ENCODE assay signal across 25 cellular contexts in the genomic region with DNA sequence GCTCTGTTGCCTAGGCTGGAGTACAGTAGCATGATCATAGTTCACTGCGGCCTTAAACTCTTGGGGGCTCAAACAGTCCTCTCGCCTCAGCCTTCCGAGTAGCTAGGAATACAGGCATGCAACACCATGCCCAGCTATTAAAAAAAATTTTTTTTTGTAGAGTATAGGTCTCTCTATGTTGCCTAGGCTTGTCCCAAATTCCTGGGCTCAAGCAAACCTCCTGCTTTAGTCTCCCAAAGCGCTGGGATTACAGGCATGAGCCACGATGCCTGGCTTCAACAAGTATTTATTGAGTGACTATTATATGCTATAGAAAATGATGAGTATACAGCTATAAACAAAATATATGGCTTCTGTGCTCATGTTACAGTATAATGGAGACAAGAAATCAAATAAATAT.
DNase-seq lines count a peak whose midpoint lies in the region; ATAC-seq, FAIRE-seq and TF ChIP-seq lines count a peak whose summit lies in the region.
"Had no signal": no experiment of that assay in that cellular context is flagged by ENCODE, and none has a peak within 500 bp of the region (broad histone marks: within the 10 kb centered on the region; RNA-seq: fewer than 3 reads in every experiment).

No MANE protein-coding gene starts in this region.

- H3K4me2 ChIP-seq in keratinocyte (ENCODE audit: control insufficient read depth, extremely low read depth, insufficient read depth, low read depth, low read length) = peak overlapping the region; percentile 32
- H3K4me2 ChIP-seq: A549; BLaER1 treated with 17β-estradiol and CSF1 and Interleukin-3, amounts not matched to agents 10 nM and 100 nM had no signal

- H3K27ac ChIP-seq in RWPE2 (ENCODE audit: poor library complexity, severe bottlenecking) = peak overlapping the region; percentile 0
- peak overlapping the region; percentile 28 for H3K27ac ChIP-seq in epithelial cell of prostate
- peak overlapping the region; percentile 49 for H3K27ac ChIP-seq in keratinocyte (ENCODE audit: control insufficient read depth, insufficient read depth, low read length)
- H3K27ac ChIP-seq: A549; BLaER1 treated with 17β-estradiol and CSF1 and Interleukin-3, amounts not matched to agents 10 nM and 100 nM had no signal

- H3K4me3 ChIP-seq in RWPE2 (ENCODE audit: severe bottlenecking) = no peak overlapping the region
- peak overlapping the region in 1 of 3 experiments; percentile 16 for H3K4me3 ChIP-seq in keratinocyte (ENCODE audit: control insufficient read depth in 2 of 3, extremely low read depth in 1 of 3, insufficient read depth in 2 of 3, low read depth in 1 of 3, low read length in 3 of 3)
- H3K4me3 ChIP-seq: A549; BLaER1 treated with 17β-estradiol and CSF1 and Interleukin-3, amounts not matched to agents 10 nM and 100 nM; GM12878; HAP-1 had no signal

- peaks cover 11% of the 10 kb centered on the region for H3K4me1 ChIP-seq in RWPE2 (ENCODE audit: insufficient read depth, poor library complexity, severe bottlenecking)
- peaks cover 23% of the 10 kb centered on the region for H3K4me1 ChIP-seq in keratinocyte (ENCODE audit: control insufficient read depth, extremely low read depth, insufficient read depth, low read length)
- H3K4me1 ChIP-seq: A549, BE2C had no signal

- dilution Hi-C loops in keratinocyte (cut with MboI; ENCODE audit: extremely low pct_ligation_motif_present, low sequenced_read_pairs) = no loop called here

- no peak overlapping the region for H3K9ac ChIP-seq in keratinocyte (ENCODE audit: control insufficient read depth, extremely low read depth, insufficient read depth, low read length)
- H3K9ac ChIP-seq: BLaER1 treated with 17β-estradiol and CSF1 and Interleukin-3, amounts not matched to agents 10 nM and 100 nM had no signal

- DNase-seq in RWPE2 (ENCODE audit: low spot score) (no peak), epithelial cell of prostate (ENCODE audit: low read depth, low spot score) (no peak), keratinocyte (ENCODE audit: low read depth, low spot score) (no peak), pons (ENCODE audit: low spot score) (no peak), medulla oblongata (ENCODE audit: extremely low spot score) (no peak)
- DNase-seq: 8988T; ACHN; AML-193; BE2C; CD4-positive, alpha-beta T cell; CD8-positive, alpha-beta memory T cell; DMS 273 treated with DMSO at 0.1 percent for 48 hours; DMS79; EL; GDM1; GOT3; HFFc6 had no signal

- no peaks in the 10 kb centered on the region for H3K9me3 ChIP-seq in RWPE2 (ENCODE audit: severe bottlenecking)
- H3K9me3 ChIP-seq in keratinocyte (ENCODE audit: control insufficient read depth, low read depth, low read length) = no peaks in the 10 kb centered on the region
- H3K9me3 ChIP-seq: A549; BE2C; BLaER1 treated with 17β-estradiol and CSF1 and Interleukin-3, amounts not matched to agents 10 nM and 100 nM; HAP-1 had no signal

- peaks cover 62% of the 10 kb centered on the region for H3K36me3 ChIP-seq in RWPE2 (ENCODE audit: low read depth)
- no peaks in the 10 kb centered on the region for H3K36me3 ChIP-seq in keratinocyte (ENCODE audit: control insufficient read depth in 2 of 2, extremely low read depth in 1 of 2, insufficient read depth in 2 of 2, low read length in 2 of 2)

- H3K79me2 ChIP-seq in keratinocyte (ENCODE audit: control insufficient read depth, insufficient read depth, low read length) = peaks cover 44% of the 10 kb centered on the region

- TF ChIP-seq CTCF in RWPE2 (IDR thresholded peaks at IDR 0.05; ENCODE audit: poor library complexity, severe bottlenecking) (no peak), keratinocyte (optimal IDR thresholded peaks at IDR 0.05 in 1 of 3, IDR thresholded peaks at IDR 0.05 in 1 of 3, conservative IDR thresholded peaks at IDR 0.05 in 1 of 3; ENCODE audit: extremely low read depth in 1 of 3, insufficient read depth in 2 of 3, low read length in 3 of 3) (no peak)

- peaks cover 3% of the 10 kb centered on the region for H3K9me1 ChIP-seq in keratinocyte (ENCODE audit: control insufficient read depth, extremely low read depth, insufficient read depth, low read length)

- ATAC-seq in RWPE2 (ENCODE audit: low read depth) (peak; percentile 50; the same call in 2 of the 3 replicates), GM21367 (IDR thresholded peaks at IDR 0.05; ENCODE audit: unreplicated experiment) (no peak)
- ATAC-seq: A549, GM12878 had no signal

- H3K27me3 ChIP-seq in RWPE2 (ENCODE audit: insufficient read depth, poor library complexity, severe bottlenecking) = no peaks in the 10 kb centered on the region
- H3K27me3 ChIP-seq in keratinocyte (ENCODE audit: control insufficient read depth, extremely low read depth, insufficient read depth, low read length) = no peaks in the 10 kb centered on the region
- H3K27me3 ChIP-seq: BE2C; BLaER1 treated with 17β-estradiol and CSF1 and Interleukin-3, amounts not matched to agents 10 nM and 100 nM had no signal

- no peak overlapping the region for H2AFZ ChIP-seq in keratinocyte (ENCODE audit: control insufficient read depth, low read length)

- H4K20me1 ChIP-seq in keratinocyte (ENCODE audit: control insufficient read depth, extremely low read depth, insufficient read depth, low read length) = peaks cover 2% of the 10 kb centered on the region

- no peak for FAIRE-seq in keratinocyte (lab: Jason Lieb, UNC)
- FAIRE-seq: A549, D721Med, GM12878, GM19239, H54 had no signal
